ENCODE assay signal across 20 cellular contexts in genomic region chr16:86292171-86292775, GRCh38.
DNase-seq lines count a peak whose midpoint lies in the region; ATAC-seq and TF ChIP-seq lines count a peak whose summit lies in the region.
"Had no signal": no experiment of that assay in that cellular context is flagged by ENCODE, and none has a peak within 500 bp of the region (broad histone marks: within the 10 kb centered on the region; RNA-seq: fewer than 3 reads in every experiment).

No MANE protein-coding gene starts in this region.

- H3K4me3 ChIP-seq in WERI-Rb-1 (ENCODE audit: low read depth, low read length) (no peak overlapping the region), mucosa of rectum (ENCODE audit: low read length in 2 of 2) (no peak overlapping the region), GM23338 (no peak overlapping the region)
- H3K4me3 ChIP-seq: A549, K562 had no signal

- no peak overlapping the region for H3K4me2 ChIP-seq in GM23338
- H3K4me2 ChIP-seq: A549 had no signal

- H3K9me3 Mint-ChIP-seq in GM23338, result no peaks in the 10 kb centered on the region
- H3K9me3 Mint-ChIP-seq: CD4-positive, alpha-beta T cell; H9 had no signal

- DNase-seq in D341Med (ENCODE audit: low spot score) (peak; percentile 65), NCI-H69 (lab: John Stamatoyannopoulos, UW) (peak; percentile 0), WERI-Rb-1 (peak; percentile 60), GM23338 (ENCODE audit: low spot score) (no peak)
- DNase-seq in stimulated activated CD4-positive, alpha-beta T cell treated with anti-CD3 and anti-CD28 coated beads, Interleukin-15, amount 100 ng/mL, for 24 hours, result no peak
- DNase-seq: AML-193; Caco-2; CD4-positive, alpha-beta T cell; DMS53; DND-41; EL; H9 had no signal

- no peaks in the 10 kb centered on the region for H3K9me3 ChIP-seq in WERI-Rb-1 (ENCODE audit: severe bottlenecking)
- H3K9me3 ChIP-seq in mucosa of rectum (ENCODE audit: control insufficient read depth in 2 of 2, low read length in 2 of 2), result no peaks in the 10 kb centered on the region
- H3K9me3 ChIP-seq: A549, Caco-2 had no signal

- no peak overlapping the region for H3K9ac ChIP-seq in mucosa of rectum (ENCODE audit: low read depth in 1 of 2, low read length in 2 of 2)

- H3F3A ChIP-seq in GM23338 (replicated peaks; ENCODE audit: low read depth), result 0 out of 2 replicates have a peak, but pooled peaks cover 4% of the 10 kb centered on the region

- H3K27ac ChIP-seq in WERI-Rb-1 (no peak overlapping the region), mucosa of rectum (ENCODE audit: low read depth in 2 of 2, low read length in 2 of 2) (peak overlapping the region; percentile 23 to 26), GM23338 (ENCODE audit: low read depth) (no peak overlapping the region)
- H3K27ac ChIP-seq: 22Rv1, A549, C4-2B, HL-60 had no signal

- H3K27me3 ChIP-seq in WERI-Rb-1 (ENCODE audit: insufficient read depth, low read depth, severe bottlenecking) (no peaks in the 10 kb centered on the region), mucosa of rectum (ENCODE audit: control insufficient read depth in 2 of 2, insufficient read depth in 2 of 2, low read length in 2 of 2) (peaks cover 12 to 22% of the 10 kb centered on the region in 2 donors), GM23338 (ENCODE audit: insufficient read depth) (peaks cover 53% of the 10 kb centered on the region)

- H4K20me1 ChIP-seq in GM23338 (replicated peaks; ENCODE audit: insufficient read depth), result no peaks in the 10 kb centered on the region

- H2AFZ ChIP-seq in GM23338, result no peak overlapping the region

- H3K27me3 Mint-ChIP-seq in GM23338 (ENCODE audit: insufficient read depth, low read depth, poor library complexity), result peaks cover 65% of the 10 kb centered on the region

- no peak for TF ChIP-seq CTCF in WERI-Rb-1 (IDR thresholded peaks at IDR 0.05; ENCODE audit: low read depth, low read length)
- TF ChIP-seq CTCF in GM23338 (conservative IDR thresholded peaks at IDR 0.05; ENCODE audit: low read depth in 2 of 2), result no peak

- H3K79me2 ChIP-seq in GM23338 (replicated peaks; ENCODE audit: insufficient read depth), result no peaks in the 10 kb centered on the region

- no peak for ATAC-seq in GM19467 (IDR thresholded peaks at IDR 0.05; ENCODE audit: unreplicated experiment)
- no peak for ATAC-seq in GM21381 (IDR thresholded peaks at IDR 0.05; ENCODE audit: unreplicated experiment)
- ATAC-seq in GM23338, result no peak
- ATAC-seq: A549, K562 had no signal

- H3K4me1 Mint-ChIP-seq in GM23338, result peaks cover 39% of the 10 kb centered on the region

- H3K9me2 ChIP-seq in GM23338 (ENCODE audit: insufficient read depth), result no peaks in the 10 kb centered on the region

- peaks cover 3 to 4% of the 10 kb centered on the region in 2 donors for H3K4me1 ChIP-seq in mucosa of rectum (ENCODE audit: control insufficient read depth in 2 of 2, insufficient read depth in 2 of 2, low read length in 2 of 2)
- H3K4me1 ChIP-seq in GM23338 (ENCODE audit: insufficient read depth), result peaks cover 30% of the 10 kb centered on the region
- H3K4me1 ChIP-seq: A549, Caco-2 had no signal

- H3K27ac Mint-ChIP-seq in GM23338, result no peak overlapping the region
- H3K27ac Mint-ChIP-seq: CD4-positive, alpha-beta T cell; H9 had no signal

- H3K4me3 Mint-ChIP-seq in GM23338, result no peak overlapping the region
- H3K4me3 Mint-ChIP-seq: CD4-positive, alpha-beta T cell; H9 had no signal

- H3K36me3 ChIP-seq in WERI-Rb-1, result no peaks in the 10 kb centered on the region
- H3K36me3 ChIP-seq in mucosa of rectum (ENCODE audit: control insufficient read depth in 2 of 2, insufficient read depth in 2 of 2, low read length in 2 of 2), result no peaks in the 10 kb centered on the region
- no peaks in the 10 kb centered on the region for H3K36me3 ChIP-seq in GM23338 (ENCODE audit: insufficient read depth)

- H3K36me3 Mint-ChIP-seq in GM23338 (ENCODE audit: low read depth), result no peaks in the 10 kb centered on the region

TF ChIP-seq in GM23338, 12 proteins besides CTCF, POLR2A, EP300 and RAD21 (continues in another document):
- TF ChIP-seq POLR2AphosphoS5 (IDR thresholded peaks at IDR 0.05; ENCODE audit: low read depth), result no peak
- no peak for TF ChIP-seq JUNB (IDR thresholded peaks at IDR 0.05; ENCODE audit: unreplicated experiment)
- TF ChIP-seq STAT1 (IDR thresholded peaks at IDR 0.05; ENCODE audit: unreplicated experiment), result no peak
- no peak for TF ChIP-seq NANOG (IDR thresholded peaks at IDR 0.05; ENCODE audit: borderline replicate concordance)
- no peak for TF ChIP-seq ZNF331 (CRISPR knock-in tag; IDR thresholded peaks at IDR 0.05; ENCODE audit: low read depth)
- no peak for TF ChIP-seq EZH2phosphoT487 (IDR thresholded peaks at IDR 0.05; ENCODE audit: unreplicated experiment)
- TF ChIP-seq ZNF114 (CRISPR knock-in tag; IDR thresholded peaks at IDR 0.05), result no peak
- no peak for TF ChIP-seq REST (IDR thresholded peaks at IDR 0.05; ENCODE audit: unreplicated experiment)
- no peak for TF ChIP-seq EZH2 (IDR thresholded peaks at IDR 0.05; ENCODE audit: low read depth, unreplicated experiment)
- TF ChIP-seq CREB1 (CRISPR knock-in tag; IDR thresholded peaks at IDR 0.05; ENCODE audit: low read depth), result no peak
- TF ChIP-seq ETS1 (IDR thresholded peaks at IDR 0.05), result no peak

Comparison
In these comparisons a context has a peak if more than half of its experiments do, and no peak if none do; other contexts are left out.
1. DNase-seq: peak in D341Med (single experiment), NCI-H69 (single experiment) and WERI-Rb-1 (single experiment); none in stimulated activated CD4-positive, alpha-beta T cell treated with anti-CD3 and anti-CD28 coated beads, Interleukin-15, amount 100 ng/mL, for 24 hours (single experiment) and GM23338 (single experiment).
2. H3K27ac ChIP-seq: peak in mucosa of rectum (2 of 2); none in WERI-Rb-1 (single experiment) and GM23338 (single experiment).